ENCODE assay signal across 17 cellular contexts in genomic region chr3:61944736-61945135, GRCh38.
DNase-seq lines count a peak whose midpoint lies in the region; ATAC-seq, FAIRE-seq and TF ChIP-seq lines count a peak whose summit lies in the region.
"Had no signal": no experiment of that assay in that cellular context is flagged by ENCODE, and none has a peak within 500 bp of the region (broad histone marks: within the 10 kb centered on the region; RNA-seq: fewer than 3 reads in every experiment).

No MANE protein-coding gene starts in this region.

- H3K4me2 ChIP-seq in H9 (ENCODE audit: insufficient read depth, insufficient read length, low read length) (no peak overlapping the region), mesendoderm (ENCODE audit: low read length) (no peak overlapping the region)

- FAIRE-seq in GM12891 (lab: Jason Lieb, UNC) = peak; percentile 20
- FAIRE-seq: A204.1, G401.6, GM12892, H54 had no signal

- H4K20me1 ChIP-seq in H9 (ENCODE audit: control insufficient read depth, insufficient read depth, insufficient read length) = no peaks in the 10 kb centered on the region

- H2BK15ac ChIP-seq in H9 (ENCODE audit: low read depth, low read length) (no peak overlapping the region), mesendoderm (replicated peaks; ENCODE audit: low read depth) (no peak overlapping the region)

- POLR2A ChIA-PET in activated CD8-positive, alpha-beta T cell treated with anti-CD3 and anti-CD28 coated beads, Interleukin-2, amount 10 ng/mL, durations not matched to agents 7 days and 5 days (lab: Charles Lee) = no interaction called here

- no peak for TF ChIP-seq POLR2A in GM12891 (IDR thresholded peaks at IDR 0.05; ENCODE audit: low read depth, low read length)
- TF ChIP-seq POLR2A in esophagus muscularis mucosa (IDR thresholded peaks at IDR 0.05; ENCODE audit: low read depth) = no peak

- H3K27ac ChIP-seq in H9 (ENCODE audit: insufficient read length, low read depth, low read length) = no peak overlapping the region
- H3K27ac ChIP-seq in esophagus muscularis mucosa (replicated peaks in 1 of 4) = no peak overlapping the region
- no peak overlapping the region for H3K27ac ChIP-seq in mesendoderm (ENCODE audit: low read depth, low read length)

- no peak overlapping the region for H3K14ac ChIP-seq in H9 (ENCODE audit: insufficient read depth, low read length)

- H2BK20ac ChIP-seq in H9 (ENCODE audit: low read depth, low read length, poor library complexity, severe bottlenecking) = no peak overlapping the region

- no peak overlapping the region for H3K23ac ChIP-seq in H9 (ENCODE audit: insufficient read length, low read depth, low read length)
- no peak overlapping the region for H3K23ac ChIP-seq in mesendoderm (ENCODE audit: low read length)

- H3K27ac Mint-ChIP-seq in H9 = peak overlapping the region in 2 of 3 experiments; percentile 62 to 67; a peak in 6 of 7 replicates
- no peak overlapping the region for H3K27ac Mint-ChIP-seq in activated CD8-positive, alpha-beta T cell treated with anti-CD3 and anti-CD28 coated beads, Interleukin-2, amount 10 ng/mL, durations not matched to agents 7 days and 5 days
- H3K27ac Mint-ChIP-seq: B cell; CD4-positive, alpha-beta T cell; IgD-negative memory B cell had no signal

- DNase-seq in GM12891 (ENCODE audit: insufficient read length, low spot score) = no peak
- DNase-seq in H9 = no peak
- DNase-seq in esophagus muscularis mucosa (ENCODE audit: extremely low spot score) = peak; percentile 62
- DNase-seq in mesendoderm = peak; percentile 55
- DNase-seq in stimulated activated CD4-positive, alpha-beta T cell treated with anti-CD3 and anti-CD28 coated beads, Interleukin-2, amount 100 ng/mL, for 24 hours = no peak
- DNase-seq in activated CD8-positive, alpha-beta T cell treated with anti-CD3 and anti-CD28 coated beads, Interleukin-2, amount 10 ng/mL, durations not matched to agents 7 days and 5 days = no peak
- DNase-seq: C1 segment of cervical spinal cord; CD4-positive, alpha-beta T cell; DMS79 treated with DMSO at 0.1 percent for 48 hours; EL had no signal

- no peak for ATAC-seq in activated CD8-positive, alpha-beta T cell treated with anti-CD3 and anti-CD28 coated beads, Interleukin-2, amount 10 ng/mL, durations not matched to agents 7 days and 5 days
- ATAC-seq in HG02981 (IDR thresholded peaks at IDR 0.05; ENCODE audit: unreplicated experiment) = no peak

- H2BK5ac ChIP-seq in H9 (ENCODE audit: insufficient read length, low read length) (no peak overlapping the region), mesendoderm (ENCODE audit: low read length) (no peak overlapping the region)

- H3K4me3 ChIP-seq in esophagus muscularis mucosa (no peak overlapping the region), mesendoderm (ENCODE audit: low read length) (no peak overlapping the region)

- H3K79me1 ChIP-seq in H9 (ENCODE audit: insufficient read depth, low read depth, low read length, poor library complexity, severe bottlenecking) (no peaks in the 10 kb centered on the region), mesendoderm (ENCODE audit: low read length) (peaks cover 15% of the 10 kb centered on the region)

- H3K9ac ChIP-seq in H9 (ENCODE audit: extremely low read depth, insufficient read length, low read length) (no peak overlapping the region), mesendoderm (ENCODE audit: low read length) (no peak overlapping the region)

- H3K36me3 ChIP-seq in esophagus muscularis mucosa = no peaks in the 10 kb centered on the region
- no peaks in the 10 kb centered on the region for H3K36me3 ChIP-seq in mesendoderm (ENCODE audit: control insufficient read depth, insufficient read depth, low read length)

- no peak for TF ChIP-seq CTCF in H9 (conservative IDR thresholded peaks at IDR 0.05)
- no peak for TF ChIP-seq CTCF in esophagus muscularis mucosa (IDR thresholded peaks at IDR 0.05)

- H4K5ac ChIP-seq in H9 (ENCODE audit: insufficient read length, low read depth, low read length) (no peak overlapping the region), mesendoderm (ENCODE audit: low read length) (no peak overlapping the region)

- no peak overlapping the region for H4K91ac ChIP-seq in H9 (ENCODE audit: insufficient read length, low read depth, low read length)

- H2BK120ac ChIP-seq in H9 (ENCODE audit: low read depth, low read length, poor library complexity, severe bottlenecking) = no peak overlapping the region
- H2BK120ac ChIP-seq in mesendoderm (ENCODE audit: low read depth, low read length) = no peak overlapping the region

- H3K27me3 ChIP-seq in H9 (ENCODE audit: insufficient read depth, low read length) (no peaks in the 10 kb centered on the region), esophagus muscularis mucosa (no peaks in the 10 kb centered on the region), mesendoderm (ENCODE audit: insufficient read depth, low read length, poor library complexity) (no peaks in the 10 kb centered on the region)

- CTCF ChIA-PET in activated CD8-positive, alpha-beta T cell treated with anti-CD3 and anti-CD28 coated beads, Interleukin-2, amount 10 ng/mL, durations not matched to agents 7 days and 5 days (lab: Charles Lee) = no interaction called here

- peaks cover 0 to 9% (median 3%) of the 10 kb centered on the region in 3 experiments; a peak in 4 of 7 replicates for H3K36me3 Mint-ChIP-seq in H9 (ENCODE audit: insufficient read depth in 1 of 3, low read depth in 3 of 3)
- H3K36me3 Mint-ChIP-seq in activated CD8-positive, alpha-beta T cell treated with anti-CD3 and anti-CD28 coated beads, Interleukin-2, amount 10 ng/mL, durations not matched to agents 7 days and 5 days (ENCODE audit: low read depth) = no peaks in the 10 kb centered on the region
- H3K36me3 Mint-ChIP-seq: IgD-negative memory B cell had no signal

- H3K4me1 Mint-ChIP-seq in H9 = peaks cover 65 to 68% of the 10 kb centered on the region in 2 experiments
- H3K4me1 Mint-ChIP-seq in activated CD8-positive, alpha-beta T cell treated with anti-CD3 and anti-CD28 coated beads, Interleukin-2, amount 10 ng/mL, durations not matched to agents 7 days and 5 days (ENCODE audit: low read depth) = no peaks in the 10 kb centered on the region
- H3K4me1 Mint-ChIP-seq: B cell, IgD-negative memory B cell had no signal

- intact Hi-C loops in esophagus muscularis mucosa (cut with DNase I) = no loop called here

- no peaks in the 10 kb centered on the region for H3K23me2 ChIP-seq in H9 (ENCODE audit: insufficient read length, low read depth, low read length, poor library complexity, severe bottlenecking)

- no peaks in the 10 kb centered on the region; a peak in 1 of 5 replicates for H3K9me3 Mint-ChIP-seq in H9
- no peaks in the 10 kb centered on the region for H3K9me3 Mint-ChIP-seq in activated CD8-positive, alpha-beta T cell treated with anti-CD3 and anti-CD28 coated beads, Interleukin-2, amount 10 ng/mL, durations not matched to agents 7 days and 5 days (ENCODE audit: insufficient read depth)

- H3K9me3 ChIP-seq in H9 (ENCODE audit: control insufficient read depth, low read depth, low read length) (no peaks in the 10 kb centered on the region), esophagus muscularis mucosa (no peaks in the 10 kb centered on the region)

- no peak overlapping the region for H3T11ph ChIP-seq in H9 (ENCODE audit: low read length)

- H3K79me2 ChIP-seq in H9 (ENCODE audit: insufficient read depth, low read length) (peaks cover 4% of the 10 kb centered on the region; the same call in 1 of the 2 replicates), mesendoderm (ENCODE audit: control insufficient read depth, insufficient read depth, low read length) (peaks cover 10% of the 10 kb centered on the region)

- H3K4me1 ChIP-seq in H9 (ENCODE audit: insufficient read depth, low read length) (peaks cover 24% of the 10 kb centered on the region; the same call in 1 of the 2 replicates), esophagus muscularis mucosa (peaks cover 14 to 33% (median 22%) of the 10 kb centered on the region in 4 donors), mesendoderm (ENCODE audit: control insufficient read depth, low read depth, low read length) (no peaks in the 10 kb centered on the region)

- H3K4me3 Mint-ChIP-seq in H9 = no peak overlapping the region; a peak in 1 of 5 replicates
- no peak overlapping the region for H3K4me3 Mint-ChIP-seq in activated CD8-positive, alpha-beta T cell treated with anti-CD3 and anti-CD28 coated beads, Interleukin-2, amount 10 ng/mL, durations not matched to agents 7 days and 5 days
- H3K4me3 Mint-ChIP-seq: B cell; CD4-positive, alpha-beta T cell had no signal

- H3K56ac ChIP-seq in H9 (ENCODE audit: insufficient read length, low read depth, low read length) (no peak overlapping the region), mesendoderm (ENCODE audit: low read length) (no peak overlapping the region)

- no peak overlapping the region for H2AK5ac ChIP-seq in H9 (ENCODE audit: insufficient read length, low read length)
- no peak overlapping the region for H2AK5ac ChIP-seq in mesendoderm (ENCODE audit: low read length)

- no peak overlapping the region for H2BK12ac ChIP-seq in H9 (ENCODE audit: insufficient read length, low read depth, low read length)

- no peak overlapping the region for H4K8ac ChIP-seq in H9 (replicated peaks; ENCODE audit: insufficient read length, low read depth, low read length)
- no peak overlapping the region for H4K8ac ChIP-seq in mesendoderm (ENCODE audit: low read depth, low read length)

- H3K4ac ChIP-seq in H9 (ENCODE audit: low read depth, low read length) (no peak overlapping the region), mesendoderm (ENCODE audit: low read depth, low read length) (no peak overlapping the region)

- H2AFZ ChIP-seq in H9 (ENCODE audit: low read length) = no peak overlapping the region

- TF ChIP-seq EP300 in esophagus muscularis mucosa (IDR thresholded peaks at IDR 0.05) = no peak

- no peak overlapping the region for H3K18ac ChIP-seq in H9 (ENCODE audit: insufficient read length, low read depth, low read length)
- H3K18ac ChIP-seq in mesendoderm (ENCODE audit: low read length) = no peak overlapping the region

- H3K27me3 Mint-ChIP-seq in H9 (ENCODE audit: low read depth) = no peaks in the 10 kb centered on the region
- H3K27me3 Mint-ChIP-seq in activated CD8-positive, alpha-beta T cell treated with anti-CD3 and anti-CD28 coated beads, Interleukin-2, amount 10 ng/mL, durations not matched to agents 7 days and 5 days (ENCODE audit: low read depth) = no peaks in the 10 kb centered on the region
- H3K27me3 Mint-ChIP-seq: B cell, IgD-negative memory B cell had no signal

- no CpG with 5 or more reads among the region's 6 CpGs for WGBS in H9 (ENCODE audit: extremely low coverage, insufficient read length, low lambda C conversion rate)
- 91% methylated on average over 6 of the region's 6 CpGs for WGBS in esophagus muscularis mucosa
- WGBS in mesendoderm (ENCODE audit: extremely low coverage, insufficient coverage, low lambda C conversion rate) = no CpG with 5 or more reads among the region's 6 CpGs

TF ChIP-seq in GM12891, 5 proteins besides CTCF, POLR2A, EP300 and RAD21:
- no peak for TF ChIP-seq POU2F2 (IDR thresholded peaks at IDR 0.05; ENCODE audit: low read depth, low read length)
- no peak for TF ChIP-seq POLR2AphosphoS5 (IDR thresholded peaks at IDR 0.05; ENCODE audit: low read depth, low read length)
- no peak for TF ChIP-seq TAF1 (IDR thresholded peaks at IDR 0.05; ENCODE audit: low read depth, low read length)
- no peak for TF ChIP-seq PAX5 (IDR thresholded peaks at IDR 0.05; ENCODE audit: insufficient read depth, low read length, severe bottlenecking)
- TF ChIP-seq SPI1 (IDR thresholded peaks at IDR 0.05; ENCODE audit: low read depth, low read length) = no peak

Comparison
In these comparisons a context has a peak if more than half of its experiments do, and no peak if none do; other contexts are left out.
1. DNase-seq: peak in esophagus muscularis mucosa (single experiment) and mesendoderm (single experiment); none in GM12891 (single experiment), H9 (single experiment), stimulated activated CD4-positive, alpha-beta T cell treated with anti-CD3 and anti-CD28 coated beads, Interleukin-2, amount 100 ng/mL, for 24 hours (0 of 2) and activated CD8-positive, alpha-beta T cell treated with anti-CD3 and anti-CD28 coated beads, Interleukin-2, amount 10 ng/mL, durations not matched to agents 7 days and 5 days (single experiment).